1 cellular context compared by ENCODE assay signal in genomic region chr15:25136119-25136518, GRCh38.
TF ChIP-seq lines count a peak whose summit lies in the region.

No MANE protein-coding gene starts in this region.

TF ChIP-seq in WTC11, 78 proteins besides CTCF, POLR2A, EP300 and RAD21:
- 0 out of 2 replicates have a peak, but pooled peaks have one; percentile 53 for TF ChIP-seq ZNF532 (CRISPR knock-in tag; IDR thresholded peaks at IDR 0.05; ENCODE audit: borderline replicate concordance)
- no peak for TF ChIP-seq ETV6 (CRISPR knock-in tag; IDR thresholded peaks at IDR 0.05)
- no peak for TF ChIP-seq NR2C2 (CRISPR knock-in tag; IDR thresholded peaks at IDR 0.05)
- TF ChIP-seq NFATC4 (CRISPR knock-in tag; IDR thresholded peaks at IDR 0.05), result peak; percentile 67; the same call in 1 of the 2 replicates
- TF ChIP-seq ZNF425 (CRISPR knock-in tag; conservative IDR thresholded peaks at IDR 0.05), result peak; percentile 85; the same call in 1 of the 2 replicates
- 0 out of 2 replicates have a peak, but pooled peaks have one; percentile 53 for TF ChIP-seq AR (CRISPR knock-in tag; IDR thresholded peaks at IDR 0.05)
- 0 out of 2 replicates have a peak, but pooled peaks have one; percentile 68 for TF ChIP-seq EMX1 (CRISPR knock-in tag; IDR thresholded peaks at IDR 0.05)
TF ChIP-seq in WTC11: peak in this region for 5.
